ENCODE assay signal across 8 cellular contexts in genomic region chr3:185280572-185281365, GRCh38. TPM values are rescaled to one million over a fixed set of nuclear protein-coding genes. Genes with fewer than 3 reads are reported as not detected.
DNase-seq lines count a peak whose midpoint lies in the region; ATAC-seq and TF ChIP-seq lines count a peak whose summit lies in the region.

No MANE protein-coding gene starts in this region.

- ATAC-seq in GM18519 (IDR thresholded peaks at IDR 0.05; ENCODE audit: low FRiP score, unreplicated experiment), result no peak
- no peak for ATAC-seq in GM18498 (IDR thresholded peaks at IDR 0.05; ENCODE audit: unreplicated experiment)

- DNase-seq in A172 (ENCODE audit: low spot score), result peak; percentile 80
- peak; percentile 18 for DNase-seq in NCI-H146 treated with DMSO at 0.1 percent for 48 hours (lab: John Stamatoyannopoulos, UW; ENCODE audit: unreplicated experiment)
- peak; percentile 13 to 76 for DNase-seq in SW 1271 (lab: John Stamatoyannopoulos, UW)
- DNase-seq in glomerular endothelial cell (ENCODE audit: extremely low read depth, low read depth, low spot score), result peak; percentile 50
- DNase-seq in testis, result no peak

- no peaks in the 10 kb centered on the region for H3K36me3 ChIP-seq in testis (ENCODE audit: low read depth, missing control alignments)

- H3K9me3 ChIP-seq in testis, result no peaks in the 10 kb centered on the region

- H3K27me3 ChIP-seq in testis, result no peaks in the 10 kb centered on the region

- TF ChIP-seq CTCF in GM12872 (IDR thresholded peaks at IDR 0.05; ENCODE audit: insufficient read depth, low read depth, low read length), result peak; percentile 66
- TF ChIP-seq CTCF in testis (IDR thresholded peaks at IDR 0.05), result peak in 2 of 3 experiments; percentile 48 to 52

- no peak overlapping the region for H3K27ac ChIP-seq in testis

- no peak for TF ChIP-seq POLR2A in testis (IDR thresholded peaks at IDR 0.05)

- peaks cover 8% of the 10 kb centered on the region for H3K4me1 ChIP-seq in testis

- intact Hi-C loops in testis (cut with DNase I; ENCODE audit: low total_unique reads), result no loop called here

- 55 to 59% methylated on average over 4 of the region's 4 CpGs for WGBS in testis, 2 donors

- H3K4me3 ChIP-seq in testis, result no peak overlapping the region

RNA-seq across cellular contexts. Expression of gene EHHADH, which starts 26.9 kb away (rescaled TPM):
- total RNA-seq in A172 (2014; rRNA removed; shearing (Covaris generic)), result 2.3 and 10.2 TPM in 2 replicates
- total RNA-seq in glomerular endothelial cell (5.2 and 5.6 TPM in 2 replicates), testis (1 to 10 TPM; 5.2 to 7.5 TPM)
- 6.1 TPM for polyA plus RNA-seq in testis (ENCODE audit: insufficient read depth, low read depth, low replicate concordance)
